In genomic region chr3:143283432-143284128, GRCh38 we compare ENCODE assay signal across 1 cellular context.
A peak's percentile ranks its signal among the peaks of the same experiment; 100 is the strongest.
TF ChIP-seq lines count a peak whose summit lies in the region.

No MANE protein-coding gene starts in this region.

TF ChIP-seq in K562, 482 proteins besides CTCF, POLR2A, EP300 and RAD21 (continued from another document and continues in another):
- TF ChIP-seq GMEB1 (CRISPR knock-in tag; IDR thresholded peaks at IDR 0.05) (no peak), ATF6 (CRISPR knock-in tag; IDR thresholded peaks at IDR 0.05) (no peak), SP2 (IDR thresholded peaks at IDR 0.05; ENCODE audit: extremely low read depth, low read depth, low read length, poor library complexity, severe bottlenecking) (no peak), FOSL1 (tag; conservative IDR thresholded peaks at IDR 0.05) (peak; percentile 77), NONO (IDR thresholded peaks at IDR 0.05; ENCODE audit: low read depth in 2 of 2, low read length in 1 of 2) (no peak), ZBTB34 (CRISPR knock-in tag; IDR thresholded peaks at IDR 0.05) (no peak), DEAF1 (CRISPR knock-in tag; IDR thresholded peaks at IDR 0.05) (no peak), MIER1 (IDR thresholded peaks at IDR 0.05; ENCODE audit: low read depth) (no peak), MTA1 (IDR thresholded peaks at IDR 0.05; ENCODE audit: borderline replicate concordance) (no peak), XRCC4 (IDR thresholded peaks at IDR 0.05; ENCODE audit: extremely low read depth, insufficient read depth, insufficient read length) (no peak), TSC22D4 (tag; IDR thresholded peaks at IDR 0.05) (no peak), FOXK2 (conservative IDR thresholded peaks at IDR 0.05 in 1 of 2, IDR thresholded peaks at IDR 0.05 in 1 of 2; ENCODE audit: low read depth in 2 of 2) (0 out of 4 replicates have a peak, but pooled peaks of 1 of the 2 experiments have one; percentile 17), ZKSCAN1 (IDR thresholded peaks at IDR 0.05; ENCODE audit: low read depth, low read length) (no peak), GATAD2A (IDR thresholded peaks at IDR 0.05) (no peak), ZNF217 (CRISPR knock-in tag; IDR thresholded peaks at IDR 0.05) (no peak), ELF1 (tag; IDR thresholded peaks at IDR 0.05) (no peak), ZNF133 (CRISPR knock-in tag; IDR thresholded peaks at IDR 0.05) (no peak), ZBTB40 (IDR thresholded peaks at IDR 0.05) (no peak), ZBTB40 (CRISPR knock-in tag; IDR thresholded peaks at IDR 0.05) (no peak), ZNF445 (CRISPR knock-in tag; IDR thresholded peaks at IDR 0.05; ENCODE audit: low read depth) (no peak), ZFP36 (IDR thresholded peaks at IDR 0.05; ENCODE audit: low read depth, low read length, partially characterized antibody) (no peak), ZNF764 (CRISPR knock-in tag; IDR thresholded peaks at IDR 0.05; ENCODE audit: low read depth) (no peak), ZZZ3 (IDR thresholded peaks at IDR 0.05) (no peak), NR2C2 (CRISPR knock-in tag; IDR thresholded peaks at IDR 0.05) (no peak), NR2C2 (tag; IDR thresholded peaks at IDR 0.05) (no peak), ZNF707 (CRISPR knock-in tag; conservative IDR thresholded peaks at IDR 0.05) (no peak), TAF1 (IDR thresholded peaks at IDR 0.05; ENCODE audit: control insufficient read depth, extremely low read depth, insufficient read depth, low read length, severe bottlenecking) (peak; percentile 45), RFX7 (CRISPR knock-in tag; IDR thresholded peaks at IDR 0.05) (no peak), NFATC3 (IDR thresholded peaks at IDR 0.05) (no peak), THAP12 (CRISPR knock-in tag; IDR thresholded peaks at IDR 0.05) (no peak), NRF1 (conservative IDR thresholded peaks at IDR 0.05 in 1 of 2, IDR thresholded peaks at IDR 0.05 in 1 of 2) (peak; percentile 11 to 14; a peak in 1 of 4 replicates), ZFX (CRISPR knock-in tag; IDR thresholded peaks at IDR 0.05) (no peak), MTA3 (IDR thresholded peaks at IDR 0.05; ENCODE audit: borderline replicate concordance) (peak; percentile 52; the same call in 1 of the 2 replicates), POLR2G (IDR thresholded peaks at IDR 0.05; ENCODE audit: low read depth, low read length) (no peak), TCF7 (IDR thresholded peaks at IDR 0.05; ENCODE audit: borderline replicate concordance) (peak; percentile 100), KHSRP (IDR thresholded peaks at IDR 0.05) (no peak; the same call in 1 of the 2 replicates)
